Comparison of ENCODE assay signal across 1 cellular context in genomic region chr16:71610936-71611871, GRCh38.
TF ChIP-seq lines count a peak whose summit lies in the region.

No MANE protein-coding gene starts in this region.

TF ChIP-seq in K562, 482 proteins besides CTCF, POLR2A, EP300 and RAD21 (continued from another document):
- TF ChIP-seq HMGXB4 (CRISPR knock-in tag; IDR thresholded peaks at IDR 0.05) (no peak), ZNF407 (IDR thresholded peaks at IDR 0.05; ENCODE audit: low read depth) (no peak), ZNF41 (CRISPR knock-in tag; conservative IDR thresholded peaks at IDR 0.05) (no peak), MAFK (IDR thresholded peaks at IDR 0.05; ENCODE audit: low read length) (no peak), NRF1 (conservative IDR thresholded peaks at IDR 0.05 in 1 of 2, IDR thresholded peaks at IDR 0.05 in 1 of 2) (peak; percentile 86 to 89)
- TF ChIP-seq, protein P1, sequence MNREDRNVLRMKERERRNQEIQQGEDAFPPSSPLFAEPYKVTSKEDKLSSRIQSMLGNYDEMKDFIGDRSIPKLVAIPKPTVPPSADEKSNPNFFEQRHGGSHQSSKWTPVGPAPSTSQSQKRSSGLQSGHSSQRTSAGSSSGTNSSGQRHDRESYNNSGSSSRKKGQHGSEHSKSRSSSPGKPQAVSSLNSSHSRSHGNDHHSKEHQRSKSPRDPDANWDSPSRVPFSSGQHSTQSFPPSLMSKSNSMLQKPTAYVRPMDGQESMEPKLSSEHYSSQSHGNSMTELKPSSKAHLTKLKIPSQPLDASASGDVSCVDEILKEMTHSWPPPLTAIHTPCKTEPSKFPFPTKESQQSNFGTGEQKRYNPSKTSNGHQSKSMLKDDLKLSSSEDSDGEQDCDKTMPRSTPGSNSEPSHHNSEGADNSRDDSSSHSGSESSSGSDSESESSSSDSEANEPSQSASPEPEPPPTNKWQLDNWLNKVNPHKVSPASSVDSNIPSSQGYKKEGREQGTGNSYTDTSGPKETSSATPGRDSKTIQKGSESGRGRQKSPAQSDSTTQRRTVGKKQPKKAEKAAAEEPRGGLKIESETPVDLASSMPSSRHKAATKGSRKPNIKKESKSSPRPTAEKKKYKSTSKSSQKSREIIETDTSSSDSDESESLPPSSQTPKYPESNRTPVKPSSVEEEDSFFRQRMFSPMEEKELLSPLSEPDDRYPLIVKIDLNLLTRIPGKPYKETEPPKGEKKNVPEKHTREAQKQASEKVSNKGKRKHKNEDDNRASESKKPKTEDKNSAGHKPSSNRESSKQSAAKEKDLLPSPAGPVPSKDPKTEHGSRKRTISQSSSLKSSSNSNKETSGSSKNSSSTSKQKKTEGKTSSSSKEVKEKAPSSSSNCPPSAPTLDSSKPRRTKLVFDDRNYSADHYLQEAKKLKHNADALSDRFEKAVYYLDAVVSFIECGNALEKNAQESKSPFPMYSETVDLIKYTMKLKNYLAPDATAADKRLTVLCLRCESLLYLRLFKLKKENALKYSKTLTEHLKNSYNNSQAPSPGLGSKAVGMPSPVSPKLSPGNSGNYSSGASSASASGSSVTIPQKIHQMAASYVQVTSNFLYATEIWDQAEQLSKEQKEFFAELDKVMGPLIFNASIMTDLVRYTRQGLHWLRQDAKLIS (CRISPR knock-in tag; IDR thresholded peaks at IDR 0.05): no peak
- TF ChIP-seq, protein P2, sequence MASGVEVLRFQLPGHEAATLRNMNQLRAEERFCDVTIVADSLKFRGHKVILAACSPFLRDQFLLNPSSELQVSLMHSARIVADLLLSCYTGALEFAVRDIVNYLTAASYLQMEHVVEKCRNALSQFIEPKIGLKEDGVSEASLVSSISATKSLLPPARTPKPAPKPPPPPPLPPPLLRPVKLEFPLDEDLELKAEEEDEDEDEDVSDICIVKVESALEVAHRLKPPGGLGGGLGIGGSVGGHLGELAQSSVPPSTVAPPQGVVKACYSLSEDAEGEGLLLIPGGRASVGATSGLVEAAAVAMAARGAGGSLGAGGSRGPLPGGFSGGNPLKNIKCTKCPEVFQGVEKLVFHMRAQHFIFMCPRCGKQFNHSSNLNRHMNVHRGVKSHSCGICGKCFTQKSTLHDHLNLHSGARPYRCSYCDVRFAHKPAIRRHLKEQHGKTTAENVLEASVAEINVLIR (CRISPR knock-in tag; IDR thresholded peaks at IDR 0.05): no peak
TF ChIP-seq in K562: peak in this region for 15.
